Comparison of ENCODE assay signal across 14 cellular contexts in the genomic region with DNA sequence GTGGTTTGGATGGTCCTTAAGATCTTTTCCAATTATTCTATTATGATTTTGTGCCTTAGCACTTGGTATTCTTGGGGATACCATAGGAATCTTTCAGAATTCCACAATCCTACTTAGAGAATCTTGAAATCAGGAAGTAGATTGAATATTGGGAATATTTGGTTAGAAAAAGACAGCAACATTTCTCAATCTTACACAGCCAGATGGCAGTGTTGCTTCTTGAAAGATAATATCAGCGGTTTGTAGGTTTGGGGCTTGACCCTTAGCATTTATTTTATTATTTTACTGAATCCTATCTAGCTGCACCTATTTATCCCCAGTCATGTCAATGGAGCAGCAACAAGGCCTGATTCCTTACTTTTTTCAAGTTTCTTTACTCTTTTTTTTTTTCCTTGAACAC. TPM values are rescaled to one million over a fixed set of nuclear protein-coding genes. Genes with fewer than 3 reads are reported as not detected.
DNase-seq lines count a peak whose midpoint lies in the region; ATAC-seq and TF ChIP-seq lines count a peak whose summit lies in the region.
"Had no signal": no experiment of that assay in that cellular context is flagged by ENCODE, and none has a peak within 500 bp of the region (broad histone marks: within the 10 kb centered on the region; RNA-seq: fewer than 3 reads in every experiment).

No MANE protein-coding gene starts in this region.

- H3K27me3 ChIP-seq in iPS DF 6.9 (ENCODE audit: control insufficient read depth, insufficient read depth, low read length) = no peaks in the 10 kb centered on the region

- no peak overlapping the region for H3K4me3 Mint-ChIP-seq in activated naive CD4-positive, alpha-beta T cell treated with anti-CD3 and anti-CD28 coated beads for 36 hours
- H3K4me3 Mint-ChIP-seq: activated CD4-positive, alpha-beta T cell treated with anti-CD3 and anti-CD28 coated beads, Interleukin-2, amount 10 ng/mL, durations not matched to agents 7 days and 5 days; immature natural killer cell had no signal

- no peaks in the 10 kb centered on the region for H3K9me3 Mint-ChIP-seq in activated naive CD4-positive, alpha-beta T cell treated with anti-CD3 and anti-CD28 coated beads for 36 hours
- H3K9me3 Mint-ChIP-seq: activated CD4-positive, alpha-beta T cell treated with anti-CD3 and anti-CD28 coated beads, Interleukin-2, amount 10 ng/mL, durations not matched to agents 7 days and 5 days; immature natural killer cell had no signal

- no peaks in the 10 kb centered on the region for H3K36me3 ChIP-seq in iPS DF 6.9 (ENCODE audit: control insufficient read depth, insufficient read depth, low read length)

- ATAC-seq in HG03457 (IDR thresholded peaks at IDR 0.05; ENCODE audit: unreplicated experiment) = no peak

- CTCF ChIA-PET in activated naive CD4-positive, alpha-beta T cell treated with anti-CD3 and anti-CD28 coated beads for 36 hours (lab: Charles Lee) = no interaction called here

- peaks cover 5% of the 10 kb centered on the region for H3K4me1 Mint-ChIP-seq in activated naive CD4-positive, alpha-beta T cell treated with anti-CD3 and anti-CD28 coated beads for 36 hours (ENCODE audit: low read depth)
- H3K4me1 Mint-ChIP-seq: immature natural killer cell had no signal

- intact Hi-C loops in activated naive CD4-positive, alpha-beta T cell treated with anti-CD3 and anti-CD28 coated beads for 36 hours (cut with micrococcal nuclease) = loop anchor here (5.0 to 10.0 kb wide), 2 partner anchors 212 to 319 kb away; no protein-coding TSS in a partner anchor

- DNase-seq in SW480 (ENCODE audit: low spot score) = peak; percentile 9
- DNase-seq in iPS DF 6.9 (ENCODE audit: low read depth, low spot score) = peak; percentile 0
- DNase-seq in activated naive CD4-positive, alpha-beta T cell treated with anti-CD3 and anti-CD28 coated beads for 36 hours = no peak
- no peak for DNase-seq in NCI-H1694 (lab: John Stamatoyannopoulos, UW)
- no peak for DNase-seq in T-helper 1 cell
- DNase-seq: activated CD4-positive, alpha-beta T cell treated with anti-CD3 and anti-CD28 coated beads, Interleukin-2, amount 10 ng/mL, durations not matched to agents 7 days and 5 days; aorta; immature natural killer cell; NCI-H82 had no signal

- no peaks in the 10 kb centered on the region for H3K9me3 ChIP-seq in iPS DF 6.9 (ENCODE audit: control insufficient read depth, insufficient read depth, low read length)

- TF ChIP-seq CTCF in 22Rv1 (IDR thresholded peaks at IDR 0.05) (peak; percentile 30), GM12872 (IDR thresholded peaks at IDR 0.05; ENCODE audit: insufficient read depth, low read depth, low read length) (0 out of 3 replicates have a peak, but pooled peaks have one; percentile 4)

- H3K27ac Mint-ChIP-seq in activated naive CD4-positive, alpha-beta T cell treated with anti-CD3 and anti-CD28 coated beads for 36 hours = no peak overlapping the region
- H3K27ac Mint-ChIP-seq: activated CD4-positive, alpha-beta T cell treated with anti-CD3 and anti-CD28 coated beads, Interleukin-2, amount 10 ng/mL, durations not matched to agents 7 days and 5 days; immature natural killer cell had no signal

- no peaks in the 10 kb centered on the region for H3K36me3 Mint-ChIP-seq in activated naive CD4-positive, alpha-beta T cell treated with anti-CD3 and anti-CD28 coated beads for 36 hours (ENCODE audit: low read depth)
- H3K36me3 Mint-ChIP-seq: immature natural killer cell had no signal

- no peaks in the 10 kb centered on the region for H3K27me3 Mint-ChIP-seq in activated naive CD4-positive, alpha-beta T cell treated with anti-CD3 and anti-CD28 coated beads for 36 hours (ENCODE audit: low read depth)
- H3K27me3 Mint-ChIP-seq: activated CD4-positive, alpha-beta T cell treated with anti-CD3 and anti-CD28 coated beads, Interleukin-2, amount 10 ng/mL, durations not matched to agents 7 days and 5 days had no signal

- no peak overlapping the region for H3K27ac ChIP-seq in 22Rv1
- H3K27ac ChIP-seq in iPS DF 6.9 (ENCODE audit: low read length) = no peak overlapping the region
- H3K27ac ChIP-seq: skin epidermis had no signal

- no peaks in the 10 kb centered on the region for H3K4me1 ChIP-seq in iPS DF 6.9 (ENCODE audit: control insufficient read depth, insufficient read depth, low read length)

- no CpG with 5 or more reads among the region's 1 CpG for WGBS in iPS DF 6.9 (ENCODE audit: insufficient coverage, insufficient read length)

- H3K4me3 ChIP-seq in iPS DF 6.9 (ENCODE audit: low read length) = no peak overlapping the region
- H3K4me3 ChIP-seq: skin epidermis had no signal

RNA-seq across cellular contexts. Expression of a gene that starts 28.6 kb away (rescaled TPM):
- not detected for total RNA-seq in activated naive CD4-positive, alpha-beta T cell treated with anti-CD3 and anti-CD28 coated beads for 36 hours
- total RNA-seq: activated CD4-positive, alpha-beta T cell treated with anti-CD3 and anti-CD28 coated beads, Interleukin-2, amount 10 ng/mL, durations not matched to agents 7 days and 5 days; aorta; temporal lobe had no signal

RNA-seq across cellular contexts. Expression of a gene that starts 33.7 kb away (rescaled TPM):
- total RNA-seq in activated naive CD4-positive, alpha-beta T cell treated with anti-CD3 and anti-CD28 coated beads for 36 hours = not detected
- total RNA-seq: activated CD4-positive, alpha-beta T cell treated with anti-CD3 and anti-CD28 coated beads, Interleukin-2, amount 10 ng/mL, durations not matched to agents 7 days and 5 days; aorta had no signal

RNA-seq across cellular contexts. Expression of a gene that starts 33.7 kb away (rescaled TPM):
- not detected for total RNA-seq in activated naive CD4-positive, alpha-beta T cell treated with anti-CD3 and anti-CD28 coated beads for 36 hours
- total RNA-seq: activated CD4-positive, alpha-beta T cell treated with anti-CD3 and anti-CD28 coated beads, Interleukin-2, amount 10 ng/mL, durations not matched to agents 7 days and 5 days; aorta; temporal lobe had no signal

RNA-seq across cellular contexts. Expression of a gene that starts 45.0 kb away (rescaled TPM):
- total RNA-seq in activated naive CD4-positive, alpha-beta T cell treated with anti-CD3 and anti-CD28 coated beads for 36 hours = not detected
- total RNA-seq: activated CD4-positive, alpha-beta T cell treated with anti-CD3 and anti-CD28 coated beads, Interleukin-2, amount 10 ng/mL, durations not matched to agents 7 days and 5 days; aorta; temporal lobe had no signal

Comparison
In these comparisons a context has a peak if more than half of its experiments do, and no peak if none do; other contexts are left out.
1. DNase-seq: peak in SW480 (single experiment) and iPS DF 6.9 (single experiment); none in activated naive CD4-positive, alpha-beta T cell treated with anti-CD3 and anti-CD28 coated beads for 36 hours (single experiment), NCI-H1694 (single experiment) and T-helper 1 cell (0 of 5).